ENCODE assay signal across 8 cellular contexts in the genomic region with DNA sequence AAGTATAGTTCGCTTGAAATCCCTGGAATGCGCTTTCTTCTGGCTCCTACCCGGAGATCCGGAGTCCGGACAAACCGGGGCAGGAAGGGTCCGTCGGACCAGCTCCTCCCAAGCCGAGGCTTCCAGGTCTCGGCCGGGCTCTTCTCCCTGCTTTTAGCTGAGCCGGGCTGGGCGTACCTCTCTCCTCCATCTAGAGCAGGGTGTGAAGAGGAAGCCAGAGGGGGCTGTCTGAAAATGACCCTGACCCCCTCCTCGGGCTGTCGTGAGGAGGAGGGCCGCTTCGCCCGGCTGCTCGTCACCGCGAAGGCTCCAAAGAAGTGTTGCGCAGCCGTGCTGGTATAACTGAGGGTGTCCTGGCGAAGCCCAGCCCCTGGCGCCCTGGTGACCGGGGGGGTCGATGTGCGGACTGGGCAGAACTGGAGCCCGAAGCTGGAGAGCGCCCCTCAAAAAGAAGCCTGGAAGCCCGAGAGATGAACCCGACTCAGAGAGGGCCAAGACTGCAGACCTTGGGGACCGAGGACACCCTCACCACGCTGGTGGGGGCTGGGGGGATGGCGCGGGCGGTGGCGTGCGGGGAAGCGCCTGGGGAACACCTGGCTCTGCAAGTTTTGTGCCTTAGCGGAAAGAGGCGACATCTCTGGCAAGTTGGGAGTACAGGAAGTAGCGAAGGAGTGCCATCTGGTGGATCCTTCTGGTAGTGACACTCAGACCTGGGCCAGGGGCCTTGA. TPM values are rescaled to one million over a fixed set of nuclear protein-coding genes. Genes with fewer than 3 reads are reported as not detected.
DNase-seq lines count a peak whose midpoint lies in the region; ATAC-seq and TF ChIP-seq lines count a peak whose summit lies in the region.

No MANE protein-coding gene starts in this region.

- DNase-seq in GM12864 (ENCODE audit: low read depth): peak; percentile 72
- peak; percentile 51 for DNase-seq in HS-27A (ENCODE audit: low read depth)
- DNase-seq in activated T-cell treated with anti-CD3 and anti-CD28 coated beads for 24 hours (ENCODE audit: low read depth): peak; percentile 72
- peak; percentile 89 for DNase-seq in stimulated activated CD8-positive, alpha-beta memory T cell treated with anti-CD3 and anti-CD28 coated beads, Interleukin-4, amount 100 ng/mL, for 48 hours

- no peaks in the 10 kb centered on the region for H3F3A ChIP-seq in OCI-LY1 (ENCODE audit: insufficient read depth, low read length)

- no peaks in the 10 kb centered on the region for H3K79me2 ChIP-seq in OCI-LY1 (ENCODE audit: insufficient read depth, low read length)

- H3K27me3 ChIP-seq in OCI-LY1 (ENCODE audit: insufficient read depth, low read length): no peaks in the 10 kb centered on the region
- H3K27me3 ChIP-seq in esophagus (ENCODE audit: control insufficient read depth in 1 of 2, insufficient read depth in 2 of 2, low read length in 2 of 2): peaks cover 0 to 3% of the 10 kb centered on the region in 2 donors
- peaks cover 34 to 51% of the 10 kb centered on the region in 2 donors for H3K27me3 ChIP-seq in muscle layer of colon (ENCODE audit: control insufficient read depth in 1 of 2, insufficient read depth in 2 of 2, low read length in 2 of 2)

- TF ChIP-seq CTCF in GM12864 (IDR thresholded peaks at IDR 0.05; ENCODE audit: low read depth, low read length, missing control alignments) (peak; percentile 82), OCI-LY1 (IDR thresholded peaks at IDR 0.05; ENCODE audit: low read length) (peak; percentile 55)

- H3K4me3 ChIP-seq in GM12864 (ENCODE audit: low read depth, low read length) (peak overlapping the region; percentile 69), OCI-LY1 (ENCODE audit: low read depth, low read length, poor library complexity, severe bottlenecking) (peak overlapping the region; percentile 60), esophagus (ENCODE audit: low read depth in 1 of 2, low read length in 2 of 2) (peak overlapping the region; percentile 45 to 50), muscle layer of colon (ENCODE audit: low read depth in 1 of 2, low read length in 2 of 2) (peak overlapping the region; percentile 73 to 78)

- H3K4me1 ChIP-seq in OCI-LY1 (ENCODE audit: insufficient read depth, low read length, severe bottlenecking) (peaks cover 22% of the 10 kb centered on the region), esophagus (ENCODE audit: control insufficient read depth in 2 of 2, insufficient read depth in 2 of 2, low read length in 1 of 2) (peaks cover 7 to 9% of the 10 kb centered on the region in 2 donors), muscle layer of colon (ENCODE audit: insufficient read depth, low read length) (peaks cover 34% of the 10 kb centered on the region)

- H3K9me2 ChIP-seq in OCI-LY1 (ENCODE audit: low read depth, low read length): no peaks in the 10 kb centered on the region

- no peaks in the 10 kb centered on the region for H3K9me3 ChIP-seq in OCI-LY1 (ENCODE audit: low read length)
- H3K9me3 ChIP-seq in esophagus (ENCODE audit: control insufficient read depth in 2 of 2, insufficient read depth in 1 of 2, low read depth in 1 of 2, low read length in 1 of 2): no peaks in the 10 kb centered on the region
- H3K9me3 ChIP-seq in muscle layer of colon (ENCODE audit: low read length): no peaks in the 10 kb centered on the region

- H3K4me2 ChIP-seq in OCI-LY1 (ENCODE audit: low read length): peak overlapping the region; percentile 77

- H4K20me1 ChIP-seq in OCI-LY1 (ENCODE audit: insufficient read depth, low read length): no peaks in the 10 kb centered on the region

- H3K9ac ChIP-seq in OCI-LY1 (ENCODE audit: low read length): peak overlapping the region; percentile 57; the same call in 1 of the 2 replicates
- H3K9ac ChIP-seq in muscle layer of colon (ENCODE audit: low read length): no peak overlapping the region

- H2AFZ ChIP-seq in OCI-LY1 (ENCODE audit: low read length): no peak overlapping the region; the same call in 1 of the 2 replicates

- H3K27ac ChIP-seq in OCI-LY1 (ENCODE audit: low read depth, low read length, poor library complexity, severe bottlenecking) (no peak overlapping the region), esophagus (ENCODE audit: low read depth in 2 of 2, low read length in 1 of 2) (peak overlapping the region in 1 of 2 donors; percentile 51), muscle layer of colon (ENCODE audit: low read depth, low read length) (no peak overlapping the region)

- 1% methylated on average over 43 of the region's 43 CpGs for WGBS in esophagus, 2 donors

- H3K36me3 ChIP-seq in OCI-LY1 (ENCODE audit: insufficient read depth, low read length) (no peaks in the 10 kb centered on the region), esophagus (ENCODE audit: control insufficient read depth in 2 of 2, insufficient read depth in 2 of 2, low read length in 1 of 2) (no peaks in the 10 kb centered on the region), muscle layer of colon (ENCODE audit: insufficient read depth, low read length) (no peaks in the 10 kb centered on the region)

- ATAC-seq in HG03442 (IDR thresholded peaks at IDR 0.05; ENCODE audit: unreplicated experiment): no peak

RNA-seq across cellular contexts. Expression of a gene that starts 5.7 kb away (rescaled TPM):
- 1 to 10 TPM in 1 of 2 donors, under 1 TPM in 1; 0.81 to 1.4 TPM for polyA plus RNA-seq in esophagus

RNA-seq across cellular contexts. Expression of a gene that starts 36.5 kb away (rescaled TPM):
- polyA plus RNA-seq in esophagus: 1 to 10 TPM; 5.2 to 5.7 TPM

RNA-seq across cellular contexts. Expression of a gene that starts 36.6 kb away (rescaled TPM):
- polyA plus RNA-seq in esophagus: under 1 TPM; 0.11 to 0.14 TPM
